ENCODE assay signal across 8 cellular contexts in genomic region chr17:81238815-81239713, GRCh38. TPM values are rescaled to one million over a fixed set of nuclear protein-coding genes. Genes with fewer than 3 reads are reported as not detected.
DNase-seq lines count a peak whose midpoint lies in the region; ATAC-seq and TF ChIP-seq lines count a peak whose summit lies in the region.

TSS of gene NDUFAF8 (plus strand) at chr17:81239318. CDS start at chr17:81239364, 46 bp downstream.
TSS of gene TEPSIN (minus strand) at chr17:81239055. CDS start at chr17:81239033, 22 bp downstream.

- H3K4me3 ChIP-seq in prostate gland (peak within 1 kb of the TSS; percentile 87 to 98), urinary bladder (ENCODE audit: low read depth, low read length) (peak within 1 kb of the TSS; percentile 91)

- intact Hi-C loops in left ventricle myocardium superior (cut with micrococcal nuclease) (no loop called here), prostate gland (cut with DNase I) (no loop called here)

- ATAC-seq in GM18498 (IDR thresholded peaks at IDR 0.05; ENCODE audit: unreplicated experiment) (peak; percentile 91), HG02938 (IDR thresholded peaks at IDR 0.05; ENCODE audit: unreplicated experiment) (peak; percentile 92), left ventricle myocardium superior (peak; percentile 97)

- no peaks in the 10 kb centered on the region for H3K27me3 ChIP-seq in prostate gland (replicated peaks; ENCODE audit: insufficient read depth)

- no peaks in the 10 kb centered on the region for H3K36me3 ChIP-seq in prostate gland
- no peaks in the 10 kb centered on the region for H3K36me3 ChIP-seq in urinary bladder (ENCODE audit: insufficient read depth)

- H3K27ac ChIP-seq in angular gyrus (ENCODE audit: low read depth, low read length) (peak within 1 kb of the TSS; percentile 66), prostate gland (peak within 1 kb of the TSS; percentile 75 to 76), urinary bladder (ENCODE audit: low read depth) (peak within 1 kb of the TSS; percentile 62)

- DNase-seq in NCI-H187 (lab: John Stamatoyannopoulos, UW) (peak; percentile 93 to 95), T-helper 2 cell (peak; percentile 89 to 99 (median 94)), left ventricle myocardium superior (peak; percentile 97), prostate gland (ENCODE audit: low spot score) (peak; percentile 99)

- WGBS in prostate gland = under 1% methylated on average over 68 of the region's 100 CpGs
- WGBS in urinary bladder = 1% methylated on average over 100 of the region's 100 CpGs

- TF ChIP-seq POLR2A in prostate gland (IDR thresholded peaks at IDR 0.05) = peak; percentile 40

- H3K9me3 ChIP-seq in prostate gland = no peaks in the 10 kb centered on the region

- H3K4me1 ChIP-seq in prostate gland (replicated peaks) (peaks cover 7% of the 10 kb centered on the region), urinary bladder (ENCODE audit: insufficient read depth) (no peaks in the 10 kb centered on the region)

- TF ChIP-seq CTCF in prostate gland (IDR thresholded peaks at IDR 0.05) = peak in 3 of 4 experiments; percentile 11 to 55 (median 34)

RNA-seq across cellular contexts. Expression of gene NDUFAF8, which starts in this region (rescaled TPM):
- total RNA-seq in left ventricle myocardium superior = 53.7 TPM
- total RNA-seq in prostate gland = 10 to 100 TPM; 27.4 to 43.1 TPM
- 11.2 TPM for total RNA-seq in urinary bladder
- 26.7 TPM for polyA plus RNA-seq in urinary bladder

RNA-seq across cellular contexts. Expression of gene TEPSIN, which starts in this region (rescaled TPM):
- total RNA-seq in left ventricle myocardium superior (13.8 TPM), prostate gland (10 to 100 TPM; 35.6 to 81.5 TPM), urinary bladder (12.3 TPM)
- 36.6 TPM for polyA plus RNA-seq in urinary bladder

Comparison
In these comparisons a context has a peak if more than half of its experiments do, and no peak if none do; other contexts are left out.
1. Peak in every context shown above with its lines: DNase-seq, ATAC-seq, H3K4me3 ChIP-seq and H3K27ac ChIP-seq.